Comparison of ENCODE assay signal across 25 cellular contexts in genomic region chr11:125100136-125100535, GRCh38.
"Had no signal": no experiment of that assay in that cellular context is flagged by ENCODE, and none has a peak within 500 bp of the region (broad histone marks: within the 10 kb centered on the region; RNA-seq: fewer than 3 reads in every experiment).

No MANE protein-coding gene starts in this region.

- ATAC-seq: effector memory CD8-positive, alpha-beta T cell; esophagus mucosa; gastrocnemius medialis; heart right ventricle; left cardiac atrium; left lung; left ventricle myocardium superior; lower lobe of right lung; mucosa of descending colon had no signal

- DNase-seq: colonic mucosa; cortex of kidney; effector CD8-positive, alpha-beta T cell; effector memory CD8-positive, alpha-beta T cell; endodermal cell; erythroblast; esophagus squamous epithelium; foreskin fibroblast; foreskin melanocyte; gastrocnemius medialis; glutamatergic neuron; head of caudate nucleus; heart right ventricle; hippocampal formation; left cardiac atrium; left lung; left ventricle myocardium superior; lower lobe of right lung; mesenchymal stem cell; mucosa of descending colon had no signal

- H3K4me3 ChIP-seq: colonic mucosa, esophagus squamous epithelium, gastrocnemius medialis, heart right ventricle, left lung, lower lobe of right lung, mucosa of descending colon had no signal

- H3K9me3 ChIP-seq: colonic mucosa, esophagus squamous epithelium, gastrocnemius medialis, heart right ventricle, left lung, lower lobe of right lung, mucosa of descending colon had no signal

- H3K27ac ChIP-seq: colonic mucosa, epithelial cell of prostate, esophagus squamous epithelium, gastrocnemius medialis, heart right ventricle, left lung, lower lobe of right lung had no signal

- H3K36me3 ChIP-seq: colonic mucosa had no signal

- FAIRE-seq: endometrium, islet of Langerhans, keratinocyte had no signal

- H3K4me1 ChIP-seq: colonic mucosa, esophagus squamous epithelium, gastrocnemius medialis, heart right ventricle, left lung, lower lobe of right lung had no signal

- H3K27me3 ChIP-seq: colonic mucosa, esophagus squamous epithelium, gastrocnemius medialis, heart right ventricle, left lung had no signal
